Comparison of ENCODE assay signal across 1 cellular context in the genomic region with DNA sequence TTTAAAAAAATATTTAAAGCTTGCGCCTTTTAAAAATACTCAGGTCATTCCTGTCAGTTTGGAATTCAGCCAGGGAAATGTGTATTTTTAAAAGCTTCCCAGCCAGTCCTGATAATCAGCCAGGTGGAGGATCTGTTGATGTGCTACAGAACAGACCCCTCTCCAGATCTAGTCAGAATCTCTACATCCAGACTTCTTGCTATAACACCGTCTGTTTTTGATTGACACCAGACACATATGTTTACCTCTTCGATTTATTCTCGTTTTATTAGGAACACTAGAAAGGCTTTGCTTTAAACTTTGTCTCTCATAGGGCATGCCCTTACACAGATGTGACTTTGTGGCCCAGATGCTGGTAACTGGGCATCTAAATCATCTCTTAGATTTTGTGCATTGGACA.
TF ChIP-seq lines count a peak whose summit lies in the region.

No MANE protein-coding gene starts in this region.

TF ChIP-seq in IMR-90, 13 proteins besides CTCF, POLR2A, EP300 and RAD21:
- TF ChIP-seq, protein P1, sequence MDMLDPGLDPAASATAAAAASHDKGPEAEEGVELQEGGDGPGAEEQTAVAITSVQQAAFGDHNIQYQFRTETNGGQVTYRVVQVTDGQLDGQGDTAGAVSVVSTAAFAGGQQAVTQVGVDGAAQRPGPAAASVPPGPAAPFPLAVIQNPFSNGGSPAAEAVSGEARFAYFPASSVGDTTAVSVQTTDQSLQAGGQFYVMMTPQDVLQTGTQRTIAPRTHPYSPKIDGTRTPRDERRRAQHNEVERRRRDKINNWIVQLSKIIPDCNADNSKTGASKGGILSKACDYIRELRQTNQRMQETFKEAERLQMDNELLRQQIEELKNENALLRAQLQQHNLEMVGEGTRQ (IDR thresholded peaks at IDR 0.05; ENCODE audit: low read depth, low read length), result no peak
- TF ChIP-seq BHLHE40 (IDR thresholded peaks at IDR 0.05; ENCODE audit: low read depth, low read length) (no peak), CEBPB (IDR thresholded peaks at IDR 0.05; ENCODE audit: low read depth, low read length) (no peak), MXI1 (IDR thresholded peaks at IDR 0.05; ENCODE audit: borderline replicate concordance, low read depth, low read length) (no peak), RCOR1 (IDR thresholded peaks at IDR 0.05; ENCODE audit: insufficient replicate concordance, low read length) (no peak), RFX5 (IDR thresholded peaks at IDR 0.05; ENCODE audit: low read depth, low read length) (no peak), MAZ (IDR thresholded peaks at IDR 0.05; ENCODE audit: borderline replicate concordance, low read depth, low read length) (no peak), MAFK (IDR thresholded peaks at IDR 0.05; ENCODE audit: low read depth, low read length) (no peak), SMC3 (IDR thresholded peaks at IDR 0.05; ENCODE audit: low read depth, low read length) (no peak)
TF ChIP-seq in IMR-90: peak in this region for 0.
